Comparison of ENCODE assay signal across 8 cellular contexts in genomic region chr11:109945626-109946321, GRCh38.
DNase-seq lines count a peak whose midpoint lies in the region; ATAC-seq and TF ChIP-seq lines count a peak whose summit lies in the region.

No MANE protein-coding gene starts in this region.

- TF ChIP-seq POLR2A in body of pancreas (IDR thresholded peaks at IDR 0.05) = no peak

- WGBS in body of pancreas, 2 donors = 27 to 34% methylated on average over 6 of the region's 6 CpGs
- 67% methylated on average over 6 of the region's 6 CpGs for WGBS in smooth muscle cell (ENCODE audit: low lambda C conversion rate)

- no peaks in the 10 kb centered on the region for H3K27me3 ChIP-seq in body of pancreas
- H3K27me3 ChIP-seq in smooth muscle cell (ENCODE audit: low read depth) = no peaks in the 10 kb centered on the region

- H3K27me3 Mint-ChIP-seq in stimulated activated naive B cell treated with anti-CD40 and anti-IgM and Interleukin-4, amounts not matched to agents 10 μg/mL and 1 μg/mL and 100 μg/mL, for 72 hours = peaks cover 19 to 31% of the 10 kb centered on the region in 2 donors

- H3K9me3 ChIP-seq in body of pancreas = no peaks in the 10 kb centered on the region
- H3K9me3 ChIP-seq in smooth muscle cell (replicated peaks; ENCODE audit: low read depth) = no peaks in the 10 kb centered on the region

- H3K27ac ChIP-seq in body of pancreas (peak overlapping the region in 1 of 4 donors; percentile 72), smooth muscle cell (ENCODE audit: low read depth) (no peak overlapping the region)

- H3K4me3 ChIP-seq in body of pancreas (no peak overlapping the region), smooth muscle cell (no peak overlapping the region)

- peaks cover 5% of the 10 kb centered on the region for H3K4me1 ChIP-seq in body of pancreas
- H3K4me1 ChIP-seq in smooth muscle cell (ENCODE audit: low read depth) = peaks cover 4% of the 10 kb centered on the region

- intact Hi-C loops in body of pancreas (cut with DNase I) = no loop called here

- no peaks in the 10 kb centered on the region for H3K9me3 Mint-ChIP-seq in stimulated activated naive B cell treated with anti-CD40 and anti-IgM and Interleukin-4, amounts not matched to agents 10 μg/mL and 1 μg/mL and 100 μg/mL, for 72 hours

- peak; percentile 38 for DNase-seq in GM19240 (ENCODE audit: insufficient read length, low spot score)
- no peak for DNase-seq in body of pancreas
- no peak for DNase-seq in stimulated activated naive B cell treated with anti-CD40 and anti-IgM and Interleukin-4, amounts not matched to agents 10 μg/mL and 1 μg/mL and 100 μg/mL, for 72 hours
- DNase-seq in smooth muscle cell (lab: John Stamatoyannopoulos, UW; ENCODE audit: unreplicated experiment) = no peak
- no peak for DNase-seq in 8988T
- DNase-seq in EL = no peak
- DNase-seq in SK-N-DZ (ENCODE audit: low spot score) = no peak

- H3K4me1 Mint-ChIP-seq in stimulated activated naive B cell treated with anti-CD40 and anti-IgM and Interleukin-4, amounts not matched to agents 10 μg/mL and 1 μg/mL and 100 μg/mL, for 72 hours = peaks cover 6 to 16% of the 10 kb centered on the region in 2 donors

- H3K36me3 ChIP-seq in body of pancreas (replicated peaks in 1 of 2; ENCODE audit: insufficient read depth in 1 of 2, low read depth in 2 of 2) = no peaks in the 10 kb centered on the region
- no peaks in the 10 kb centered on the region for H3K36me3 ChIP-seq in smooth muscle cell (ENCODE audit: low read depth)

- H3K79me2 ChIP-seq in smooth muscle cell (ENCODE audit: low read depth) = no peaks in the 10 kb centered on the region

- TF ChIP-seq CTCF in body of pancreas (IDR thresholded peaks at IDR 0.05) (no peak), smooth muscle cell (IDR thresholded peaks at IDR 0.05; ENCODE audit: borderline replicate concordance, insufficient read depth, poor library complexity, severe bottlenecking) (no peak)

- H3K4me2 ChIP-seq in smooth muscle cell = no peak overlapping the region

- H3K27ac Mint-ChIP-seq in stimulated activated naive B cell treated with anti-CD40 and anti-IgM and Interleukin-4, amounts not matched to agents 10 μg/mL and 1 μg/mL and 100 μg/mL, for 72 hours = peak overlapping the region; percentile 48

- H3K36me3 Mint-ChIP-seq in stimulated activated naive B cell treated with anti-CD40 and anti-IgM and Interleukin-4, amounts not matched to agents 10 μg/mL and 1 μg/mL and 100 μg/mL, for 72 hours = peaks cover 3% of the 10 kb centered on the region in 2 donors

- H3K9ac ChIP-seq in smooth muscle cell (ENCODE audit: low read depth) = no peak overlapping the region

- no peaks in the 10 kb centered on the region for H3F3A ChIP-seq in smooth muscle cell (ENCODE audit: low read depth)

- H3K4me3 Mint-ChIP-seq in stimulated activated naive B cell treated with anti-CD40 and anti-IgM and Interleukin-4, amounts not matched to agents 10 μg/mL and 1 μg/mL and 100 μg/mL, for 72 hours = peak overlapping the region; percentile 27 to 77

- H2AFZ ChIP-seq in smooth muscle cell (ENCODE audit: low read depth) = no peak overlapping the region

- peak; percentile 76 for ATAC-seq in HG02973 (IDR thresholded peaks at IDR 0.05; ENCODE audit: unreplicated experiment)
- ATAC-seq in body of pancreas = peak; percentile 36
- ATAC-seq in stimulated activated naive B cell treated with anti-CD40 and anti-IgM and Interleukin-4, amounts not matched to agents 10 μg/mL and 1 μg/mL and 100 μg/mL, for 72 hours (replicated peaks) = peak; percentile 58 to 66

- H4K20me1 ChIP-seq in smooth muscle cell (ENCODE audit: low read depth) = no peaks in the 10 kb centered on the region
